Comparison of ENCODE assay signal across 20 cellular contexts in genomic region chr1:114323959-114324825, GRCh38.
"Had no signal": no experiment of that assay in that cellular context is flagged by ENCODE, and none has a peak within 500 bp of the region (broad histone marks: within the 10 kb centered on the region; RNA-seq: fewer than 3 reads in every experiment).

No MANE protein-coding gene starts in this region.

- DNase-seq: activated CD4-positive, alpha-beta T cell treated with anti-CD3 and anti-CD28 coated beads, Interleukin-2, amount 50 U/mL, for 1 hour; activated CD4-positive, CD25-positive, alpha-beta regulatory T cell; activated gamma-delta T cell; effector CD4-positive, alpha-beta T cell; hippocampal formation; islet precursor cell; left ventricle myocardium superior; naive B cell; nucleus accumbens; posterior cingulate gyrus; SK-N-SH; stimulated activated CD4-positive, alpha-beta T cell treated with anti-CD3 and anti-CD28 coated beads, Interleukin-1b, Interleukin-23, amount 100 ng/mL, for 48 hours; T-cell; T-helper 9 cell had no signal

- H3K27me3 ChIP-seq: tibial nerve, vagina had no signal

- H3K9me3 Mint-ChIP-seq: memory B cell; naive B cell; stimulated activated naive CD8-positive, alpha-beta T cell treated with anti-CD3 and anti-CD28 coated beads, Interleukin-15, Interleukin-2, amounts not matched to agents 100 ng/mL and 50 ng/mL, for 24 hours; T-cell had no signal

- H3K27ac ChIP-seq: tibial nerve, vagina had no signal

- H3K9me2 ChIP-seq: SK-N-SH had no signal

- H3K4me2 ChIP-seq: SK-N-SH had no signal

- H3K27ac Mint-ChIP-seq: activated naive CD8-positive, alpha-beta T cell; memory B cell; naive B cell; stimulated activated naive CD8-positive, alpha-beta T cell treated with anti-CD3 and anti-CD28 coated beads, Interleukin-15, Interleukin-2, amounts not matched to agents 100 ng/mL and 50 ng/mL, for 24 hours had no signal

- H3K9me3 ChIP-seq: SK-N-SH, tibial nerve, vagina had no signal

- H3K36me3 ChIP-seq: tibial nerve, vagina had no signal

- H3K4me1 Mint-ChIP-seq: memory B cell, naive B cell had no signal

- ATAC-seq: esophagus mucosa, left ventricle myocardium superior, T-cell had no signal

- H3K4me3 ChIP-seq: tibial nerve, vagina had no signal

- H3K27me3 Mint-ChIP-seq: activated naive CD8-positive, alpha-beta T cell; stimulated activated naive CD8-positive, alpha-beta T cell treated with anti-CD3 and anti-CD28 coated beads, Interleukin-15, Interleukin-2, amounts not matched to agents 100 ng/mL and 50 ng/mL, for 24 hours; T-cell had no signal

- H3K4me3 Mint-ChIP-seq: activated naive CD8-positive, alpha-beta T cell; memory B cell; naive B cell; stimulated activated naive CD8-positive, alpha-beta T cell treated with anti-CD3 and anti-CD28 coated beads, Interleukin-15, Interleukin-2, amounts not matched to agents 100 ng/mL and 50 ng/mL, for 24 hours; T-cell had no signal

- H3K9ac ChIP-seq: SK-N-SH had no signal

- H3K4me1 ChIP-seq: tibial nerve, vagina had no signal

- H3K36me3 Mint-ChIP-seq: activated naive CD8-positive, alpha-beta T cell; memory B cell; naive B cell; T-cell had no signal
